7 cellular contexts compared by ENCODE assay signal in the genomic region with DNA sequence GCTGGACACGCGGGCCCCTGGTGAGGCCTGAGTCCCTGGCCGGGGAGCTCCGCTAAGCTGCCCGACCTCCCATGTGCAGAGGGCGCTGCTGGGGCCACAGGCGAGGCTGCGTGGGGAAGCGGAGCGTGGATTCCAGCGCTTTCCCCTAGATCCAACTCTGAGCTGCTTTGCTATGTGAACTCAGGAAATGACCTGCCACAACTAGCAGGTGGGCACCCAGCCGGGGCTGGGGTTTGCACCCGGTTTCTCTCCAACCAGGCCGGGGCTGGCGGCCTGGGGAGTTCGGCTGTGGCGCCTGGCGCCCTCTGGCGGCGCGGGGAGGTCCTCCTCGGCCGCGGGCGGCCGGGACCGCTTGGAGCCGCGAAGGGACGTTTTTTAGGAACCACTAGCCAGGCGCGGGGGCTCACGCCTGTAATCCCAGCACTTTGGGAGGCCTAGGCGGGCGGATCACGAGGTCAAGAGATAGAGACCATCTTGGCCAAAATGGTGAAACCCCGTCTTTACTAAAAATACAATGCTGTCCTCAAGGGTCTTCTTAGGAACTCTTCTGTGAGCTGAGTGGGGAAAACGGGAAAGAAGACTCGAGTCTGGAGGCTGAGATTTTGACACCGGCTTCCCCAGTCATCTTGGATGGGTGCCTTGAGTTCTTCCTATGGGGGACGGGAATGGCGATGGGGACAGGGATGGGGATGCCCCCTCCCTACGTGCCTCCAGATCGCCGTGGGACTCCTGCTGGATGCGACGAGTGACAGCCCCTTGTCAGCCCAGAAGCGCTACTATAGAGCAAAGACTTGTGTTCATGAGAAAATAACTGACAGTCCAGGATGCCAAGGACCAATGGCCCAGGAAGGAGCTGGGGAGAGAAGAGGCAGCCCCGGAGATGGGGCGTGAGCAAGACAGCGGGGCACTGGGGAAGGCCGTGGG. TPM values are rescaled to one million over a fixed set of nuclear protein-coding genes. Genes with fewer than 3 reads are reported as not detected.
A peak's percentile ranks its signal among the peaks of the same experiment; 100 is the strongest.
DNase-seq lines count a peak whose midpoint lies in the region; ATAC-seq and TF ChIP-seq lines count a peak whose summit lies in the region.

No MANE protein-coding gene starts in this region.

- H3K4me2 ChIP-seq in parathyroid adenoma (ENCODE audit: low read length): no peak overlapping the region

- peak; percentile 75 to 85 for DNase-seq in activated T-cell treated with anti-CD3 and anti-CD28 coated beads, Interleukin-2, amount 50 U/mL, for 72 hours
- DNase-seq in type B pancreatic cell (ENCODE audit: extremely low spot score, unreplicated experiment) (no peak), NCI-H2171 treated with DMSO at 0.1 percent for 48 hours (lab: John Stamatoyannopoulos, UW) (no peak)

- H3K27me3 Mint-ChIP-seq in activated T-cell treated with anti-CD3 and anti-CD28 coated beads, Interleukin-2, amount 50 U/mL, for 72 hours (ENCODE audit: low read depth): no peaks in the 10 kb centered on the region
- peaks cover 3% of the 10 kb centered on the region for H3K27me3 Mint-ChIP-seq in type B pancreatic cell

- WGBS in gastroesophageal sphincter (ENCODE audit: low coverage in 1 of 2), 2 donors: 53 to 100% methylated on average over 3 to 9 of the region's 52 CpGs

- H3K79me2 ChIP-seq in parathyroid adenoma: no peaks in the 10 kb centered on the region

- H3K4me3 Mint-ChIP-seq in activated T-cell treated with anti-CD3 and anti-CD28 coated beads, Interleukin-2, amount 50 U/mL, for 72 hours: peak overlapping the region in 1 of 2 donors; percentile 9
- no peak overlapping the region for H3K4me3 Mint-ChIP-seq in type B pancreatic cell

- peak; percentile 48; the same call in 1 of the 2 replicates for TF ChIP-seq RAD21 in Ishikawa (IDR thresholded peaks at IDR 0.05; ENCODE audit: low read depth)

- TF ChIP-seq EP300 in Ishikawa (IDR thresholded peaks at IDR 0.05; ENCODE audit: borderline replicate concordance): no peak
- no peak for TF ChIP-seq EP300 in gastroesophageal sphincter (IDR thresholded peaks at IDR 0.05)

- no peak for TF ChIP-seq POLR2A in gastroesophageal sphincter (IDR thresholded peaks at IDR 0.05)

- H3K4me1 ChIP-seq in gastroesophageal sphincter: peaks cover 0 to 12% (median 0%) of the 10 kb centered on the region in 3 donors
- no peaks in the 10 kb centered on the region for H3K4me1 ChIP-seq in parathyroid adenoma

- H3K4me3 ChIP-seq in gastroesophageal sphincter (no peak overlapping the region), parathyroid adenoma (ENCODE audit: low read depth, low read length) (no peak overlapping the region)

- no peaks in the 10 kb centered on the region for H3K36me3 Mint-ChIP-seq in activated T-cell treated with anti-CD3 and anti-CD28 coated beads, Interleukin-2, amount 50 U/mL, for 72 hours (ENCODE audit: insufficient read depth in 2 of 2)
- H3K36me3 Mint-ChIP-seq in type B pancreatic cell: peaks cover 9% of the 10 kb centered on the region

- peak overlapping the region; percentile 20 for H2AFZ ChIP-seq in parathyroid adenoma

- peaks cover 15% of the 10 kb centered on the region for H3K4me1 Mint-ChIP-seq in activated T-cell treated with anti-CD3 and anti-CD28 coated beads, Interleukin-2, amount 50 U/mL, for 72 hours (ENCODE audit: low read depth)
- H3K4me1 Mint-ChIP-seq in type B pancreatic cell (ENCODE audit: unreplicated experiment): peaks cover 21% of the 10 kb centered on the region

- no peaks in the 10 kb centered on the region for H3K9me3 Mint-ChIP-seq in activated T-cell treated with anti-CD3 and anti-CD28 coated beads, Interleukin-2, amount 50 U/mL, for 72 hours
- H3K9me3 Mint-ChIP-seq in type B pancreatic cell: no peaks in the 10 kb centered on the region

- no peaks in the 10 kb centered on the region for H3K9me3 ChIP-seq in gastroesophageal sphincter
- H3K9me3 ChIP-seq in parathyroid adenoma (ENCODE audit: control insufficient read depth, low read length): no peaks in the 10 kb centered on the region

- ATAC-seq in GM19395 (IDR thresholded peaks at IDR 0.05; ENCODE audit: unreplicated experiment) (peak; percentile 84), gastroesophageal sphincter (peak; percentile 87)
- ATAC-seq in activated T-cell treated with anti-CD3 and anti-CD28 coated beads, Interleukin-2, amount 50 U/mL, for 72 hours (replicated peaks in 1 of 2): peak; percentile 92

- no peak overlapping the region for H3K9ac ChIP-seq in parathyroid adenoma

- no peak overlapping the region for H3K27ac Mint-ChIP-seq in activated T-cell treated with anti-CD3 and anti-CD28 coated beads, Interleukin-2, amount 50 U/mL, for 72 hours
- H3K27ac Mint-ChIP-seq in type B pancreatic cell: no peak overlapping the region

- H3K27ac ChIP-seq in gastroesophageal sphincter (no peak overlapping the region), parathyroid adenoma (no peak overlapping the region)

- H3K36me3 ChIP-seq in gastroesophageal sphincter (peaks cover 0 to 35% of the 10 kb centered on the region in 2 donors), parathyroid adenoma (ENCODE audit: control insufficient read depth, insufficient read depth, low read length) (no peaks in the 10 kb centered on the region)

- peak in 3 of 4 experiments; percentile 91 to 98 (median 91) for TF ChIP-seq CTCF in gastroesophageal sphincter (IDR thresholded peaks at IDR 0.05)
- peak; percentile 75 for TF ChIP-seq CTCF in parathyroid adenoma (IDR thresholded peaks at IDR 0.05)
- TF ChIP-seq CTCF in type B pancreatic cell (conservative IDR thresholded peaks at IDR 0.05): peak; percentile 92

- no peaks in the 10 kb centered on the region for H3K27me3 ChIP-seq in gastroesophageal sphincter
- H3K27me3 ChIP-seq in parathyroid adenoma (ENCODE audit: control insufficient read depth, insufficient read depth, low read length): no peaks in the 10 kb centered on the region

TF ChIP-seq in Ishikawa, 13 proteins besides CTCF, POLR2A, EP300 and RAD21:
- TF ChIP-seq, protein P1, sequence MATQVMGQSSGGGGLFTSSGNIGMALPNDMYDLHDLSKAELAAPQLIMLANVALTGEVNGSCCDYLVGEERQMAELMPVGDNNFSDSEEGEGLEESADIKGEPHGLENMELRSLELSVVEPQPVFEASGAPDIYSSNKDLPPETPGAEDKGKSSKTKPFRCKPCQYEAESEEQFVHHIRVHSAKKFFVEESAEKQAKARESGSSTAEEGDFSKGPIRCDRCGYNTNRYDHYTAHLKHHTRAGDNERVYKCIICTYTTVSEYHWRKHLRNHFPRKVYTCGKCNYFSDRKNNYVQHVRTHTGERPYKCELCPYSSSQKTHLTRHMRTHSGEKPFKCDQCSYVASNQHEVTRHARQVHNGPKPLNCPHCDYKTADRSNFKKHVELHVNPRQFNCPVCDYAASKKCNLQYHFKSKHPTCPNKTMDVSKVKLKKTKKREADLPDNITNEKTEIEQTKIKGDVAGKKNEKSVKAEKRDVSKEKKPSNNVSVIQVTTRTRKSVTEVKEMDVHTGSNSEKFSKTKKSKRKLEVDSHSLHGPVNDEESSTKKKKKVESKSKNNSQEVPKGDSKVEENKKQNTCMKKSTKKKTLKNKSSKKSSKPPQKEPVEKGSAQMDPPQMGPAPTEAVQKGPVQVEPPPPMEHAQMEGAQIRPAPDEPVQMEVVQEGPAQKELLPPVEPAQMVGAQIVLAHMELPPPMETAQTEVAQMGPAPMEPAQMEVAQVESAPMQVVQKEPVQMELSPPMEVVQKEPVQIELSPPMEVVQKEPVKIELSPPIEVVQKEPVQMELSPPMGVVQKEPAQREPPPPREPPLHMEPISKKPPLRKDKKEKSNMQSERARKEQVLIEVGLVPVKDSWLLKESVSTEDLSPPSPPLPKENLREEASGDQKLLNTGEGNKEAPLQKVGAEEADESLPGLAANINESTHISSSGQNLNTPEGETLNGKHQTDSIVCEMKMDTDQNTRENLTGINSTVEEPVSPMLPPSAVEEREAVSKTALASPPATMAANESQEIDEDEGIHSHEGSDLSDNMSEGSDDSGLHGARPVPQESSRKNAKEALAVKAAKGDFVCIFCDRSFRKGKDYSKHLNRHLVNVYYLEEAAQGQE (IDR thresholded peaks at IDR 0.05; ENCODE audit: low read depth): no peak
- TF ChIP-seq YY1 (IDR thresholded peaks at IDR 0.05; ENCODE audit: low read depth) (no peak), MAX (IDR thresholded peaks at IDR 0.05) (no peak), CEBPB (IDR thresholded peaks at IDR 0.05) (no peak), ZBTB7A (IDR thresholded peaks at IDR 0.05; ENCODE audit: low read depth) (no peak), CREB1 (IDR thresholded peaks at IDR 0.05; ENCODE audit: low read depth) (no peak), EGR1 (IDR thresholded peaks at IDR 0.05) (no peak), TEAD4 (IDR thresholded peaks at IDR 0.05) (no peak)
- TF ChIP-seq, protein P2, sequence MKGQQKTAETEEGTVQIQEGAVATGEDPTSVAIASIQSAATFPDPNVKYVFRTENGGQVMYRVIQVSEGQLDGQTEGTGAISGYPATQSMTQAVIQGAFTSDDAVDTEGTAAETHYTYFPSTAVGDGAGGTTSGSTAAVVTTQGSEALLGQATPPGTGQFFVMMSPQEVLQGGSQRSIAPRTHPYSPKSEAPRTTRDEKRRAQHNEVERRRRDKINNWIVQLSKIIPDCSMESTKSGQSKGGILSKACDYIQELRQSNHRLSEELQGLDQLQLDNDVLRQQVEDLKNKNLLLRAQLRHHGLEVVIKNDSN (IDR thresholded peaks at IDR 0.05): no peak

RNA-seq across cellular contexts. Expression of gene PYCR2, which starts 12.6 kb away (rescaled TPM):
- total RNA-seq in activated T-cell treated with anti-CD3 and anti-CD28 coated beads, Interleukin-2, amount 50 U/mL, for 72 hours: 100 to 1,000 TPM; 144 to 152 TPM
- total RNA-seq in gastroesophageal sphincter: 10 to 100 TPM; 43.6 to 65.5 (median 50.6) TPM
- 37.8 and 46.7 TPM in 2 replicates for total RNA-seq in type B pancreatic cell (ENCODE audit: low replicate concordance)

RNA-seq across cellular contexts. Expression of gene LEFTY1, which starts 22.5 kb away (rescaled TPM):
- not detected for total RNA-seq in activated T-cell treated with anti-CD3 and anti-CD28 coated beads, Interleukin-2, amount 50 U/mL, for 72 hours
- total RNA-seq in gastroesophageal sphincter (1 to 10 TPM in 1 of 4 donors, under 1 TPM in 1, not detected in 2; 0.35 to 1.4 TPM), type B pancreatic cell (ENCODE audit: low replicate concordance) (0.29 and 0.31 TPM in 2 replicates)

RNA-seq across cellular contexts. Expression of gene TMEM63A, which starts 29.3 kb away (rescaled TPM):
- 10 to 100 TPM; 44.9 to 49.7 TPM for total RNA-seq in activated T-cell treated with anti-CD3 and anti-CD28 coated beads, Interleukin-2, amount 50 U/mL, for 72 hours
- 10 to 100 TPM; 10.9 to 55.9 (median 23.8) TPM for total RNA-seq in gastroesophageal sphincter
- total RNA-seq in type B pancreatic cell (ENCODE audit: low replicate concordance): 63.3 and 78.0 TPM in 2 replicates

RNA-seq across cellular contexts. Expression of gene LEFTY2, which starts 29.6 kb away (rescaled TPM):
- not detected for total RNA-seq in activated T-cell treated with anti-CD3 and anti-CD28 coated beads, Interleukin-2, amount 50 U/mL, for 72 hours
- total RNA-seq in gastroesophageal sphincter (1 to 10 TPM in 1 of 4 donors, not detected in 3; 1.1 TPM), type B pancreatic cell (ENCODE audit: low replicate concordance) (not detected in 2 replicates)

Comparison
In these comparisons a context has a peak if more than half of its experiments do, and no peak if none do; other contexts are left out.
1. DNase-seq: peak in activated T-cell treated with anti-CD3 and anti-CD28 coated beads, Interleukin-2, amount 50 U/mL, for 72 hours (2 of 2); none in type B pancreatic cell (single experiment) and NCI-H2171 treated with DMSO at 0.1 percent for 48 hours (single experiment).
2. Peak in every context shown above with its lines, with median percentiles within 50 percentile points of each other: ATAC-seq and CTCF ChIP-seq.